ENCODE assay signal across 8 cellular contexts in the genomic region with DNA sequence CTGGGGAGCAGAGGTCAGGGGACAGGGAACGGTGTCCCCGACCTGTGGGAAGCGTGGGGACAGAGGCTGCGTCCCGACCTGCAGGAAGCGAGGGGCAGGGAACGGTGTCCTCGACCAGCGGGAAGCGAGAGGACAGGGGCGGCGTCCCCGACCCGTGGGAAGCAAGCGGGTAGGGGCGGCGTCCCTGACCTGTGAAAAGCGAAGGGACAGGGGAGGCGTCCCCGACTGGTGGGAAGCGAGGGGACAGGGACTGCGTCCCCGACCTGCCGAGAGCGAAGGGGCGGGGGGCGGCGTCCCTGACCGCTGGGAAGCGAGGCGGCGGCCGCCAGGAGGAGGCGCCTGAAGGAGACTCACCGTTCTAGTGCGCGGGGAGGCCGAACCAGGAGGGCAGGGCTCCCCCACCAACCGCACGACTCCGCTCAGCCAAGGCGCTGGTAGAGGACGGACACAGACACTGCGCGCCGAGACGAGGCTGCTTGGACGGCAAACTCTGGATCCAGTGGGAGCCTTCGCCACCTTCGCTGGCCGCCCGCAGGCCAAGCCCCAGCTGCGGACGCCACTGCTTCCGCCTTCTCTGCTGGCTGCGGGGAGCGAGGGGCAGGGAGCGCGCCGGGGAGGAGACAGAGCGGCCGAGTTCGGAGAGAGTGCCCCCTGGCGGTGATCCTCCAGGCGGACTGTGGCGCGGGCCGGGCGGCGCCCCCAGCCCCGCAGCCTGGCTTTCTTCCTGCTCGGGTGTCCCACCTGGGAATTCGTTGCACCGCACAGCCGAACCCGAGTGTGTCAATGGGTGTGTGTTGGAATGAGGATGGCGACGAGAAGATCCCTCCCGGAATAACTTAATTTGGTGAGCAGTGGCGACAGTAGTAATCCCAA. TPM values are rescaled to one million over a fixed set of nuclear protein-coding genes. Genes with fewer than 3 reads are reported as not detected.
A peak's percentile ranks its signal among the peaks of the same experiment; 100 is the strongest.
DNase-seq lines count a peak whose midpoint lies in the region; ATAC-seq and TF ChIP-seq lines count a peak whose summit lies in the region.

A gene with protein sequence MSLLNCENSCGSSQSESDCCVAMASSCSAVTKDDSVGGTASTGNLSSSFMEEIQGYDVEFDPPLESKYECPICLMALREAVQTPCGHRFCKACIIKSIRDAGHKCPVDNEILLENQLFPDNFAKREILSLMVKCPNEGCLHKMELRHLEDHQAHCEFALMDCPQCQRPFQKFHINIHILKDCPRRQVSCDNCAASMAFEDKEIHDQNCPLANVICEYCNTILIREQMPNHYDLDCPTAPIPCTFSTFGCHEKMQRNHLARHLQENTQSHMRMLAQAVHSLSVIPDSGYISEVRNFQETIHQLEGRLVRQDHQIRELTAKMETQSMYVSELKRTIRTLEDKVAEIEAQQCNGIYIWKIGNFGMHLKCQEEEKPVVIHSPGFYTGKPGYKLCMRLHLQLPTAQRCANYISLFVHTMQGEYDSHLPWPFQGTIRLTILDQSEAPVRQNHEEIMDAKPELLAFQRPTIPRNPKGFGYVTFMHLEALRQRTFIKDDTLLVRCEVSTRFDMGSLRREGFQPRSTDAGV (minus strand): TSS at position 579 of the 873 bp plus-strand sequence. CDS start 8,757 bp downstream, outside the sequence.

- peaks cover 27% of the 10 kb centered on the region for H3K4me1 ChIP-seq in DND-41 (ENCODE audit: insufficient read depth, low read length)

- H3K9me3 Mint-ChIP-seq in natural killer cell: no peaks in the 10 kb centered on the region

- peak within 1 kb of the TSS; percentile 81 to 97 for H3K4me3 ChIP-seq in DND-41 (ENCODE audit: low read depth in 1 of 2, low read length in 2 of 2)

- H3K27me3 Mint-ChIP-seq in natural killer cell (ENCODE audit: low read depth in 2 of 2): peaks cover 3 to 11% of the 10 kb centered on the region in 2 donors

- H3K36me3 Mint-ChIP-seq in natural killer cell: no peaks in the 10 kb centered on the region

- intact Hi-C loops in natural killer cell (cut with micrococcal nuclease): loop anchor here (1.0 kb wide), 1 partner anchor 218 kb away; no protein-coding TSS in a partner anchor

- H3K27ac Mint-ChIP-seq in natural killer cell: peak within 1 kb of the TSS; percentile 91 to 94

- no peaks in the 10 kb centered on the region for H3K27me3 ChIP-seq in DND-41 (ENCODE audit: insufficient read depth, low read length, poor library complexity)

- TF ChIP-seq CTCF in DND-41 (IDR thresholded peaks at IDR 0.05; ENCODE audit: borderline replicate concordance, extremely low read depth, low read length, poor library complexity, severe bottlenecking) (peak; percentile 91), natural killer cell (IDR thresholded peaks at IDR 0.05) (peak; percentile 99)

- H3K27ac ChIP-seq in DND-41 (ENCODE audit: low read length): peak within 1 kb of the TSS; percentile 90

- H3K9me3 ChIP-seq in DND-41 (ENCODE audit: insufficient read depth, low read length, severe bottlenecking): no peaks in the 10 kb centered on the region

- ATAC-seq in DND-41 (ENCODE audit: insufficient read depth, low read depth) (peak; percentile 98), GM21619 (IDR thresholded peaks at IDR 0.05; ENCODE audit: unreplicated experiment) (peak; percentile 96), natural killer cell (peak; percentile 93 to 97 (median 96))

- peak within 1 kb of the TSS; percentile 95 for H2AFZ ChIP-seq in DND-41 (ENCODE audit: low read depth, low read length)

- H3K4me2 ChIP-seq in DND-41 (ENCODE audit: insufficient read depth, low read length): peak within 1 kb of the TSS; percentile 78

- DNase-seq in DND-41: peak; percentile 89
- peak; percentile 83 for DNase-seq in RKO (ENCODE audit: low spot score)
- DNase-seq in activated T-helper 1 cell treated with anti-CD3 and anti-CD28 coated beads, Interleukin-2, amount 50 U/mL, for 16 hours (ENCODE audit: low read depth in 1 of 2, low spot score in 1 of 2): peak; percentile 84 to 93
- peak; percentile 75 for DNase-seq in fibroblast of peridontal ligament (ENCODE audit: extremely low read depth)
- peak; percentile 91 for DNase-seq in natural killer cell
- peak; percentile 87 for DNase-seq in stimulated activated naive CD4-positive, alpha-beta T cell treated with Interleukin-2 at 50 U/mL for 16 hours (lab: John Stamatoyannopoulos, UW)

- H3K79me2 ChIP-seq in DND-41 (ENCODE audit: insufficient read depth, low read length): peaks cover 48% of the 10 kb centered on the region

- H3K9ac ChIP-seq in DND-41 (ENCODE audit: low read depth, low read length): peak within 1 kb of the TSS; percentile 84

- peaks cover 32% of the 10 kb centered on the region for H4K20me1 ChIP-seq in DND-41 (ENCODE audit: insufficient read depth, low read length)

- H3K4me3 Mint-ChIP-seq in natural killer cell: peak within 1 kb of the TSS; percentile 99

- TF ChIP-seq EP300 in Ishikawa (IDR thresholded peaks at IDR 0.05; ENCODE audit: borderline replicate concordance): no peak

- peaks cover 39 to 41% of the 10 kb centered on the region in 2 donors for H3K4me1 Mint-ChIP-seq in natural killer cell

- H3K36me3 ChIP-seq in DND-41 (ENCODE audit: insufficient read depth, low read length): peaks cover 13% of the 10 kb centered on the region

- TF ChIP-seq RAD21 in Ishikawa (IDR thresholded peaks at IDR 0.05; ENCODE audit: low read depth): no peak

TF ChIP-seq in Ishikawa, 13 proteins besides CTCF, POLR2A, EP300 and RAD21:
- TF ChIP-seq TAF1 (IDR thresholded peaks at IDR 0.05; ENCODE audit: low read depth) (peak; percentile 86), FOXM1 (IDR thresholded peaks at IDR 0.05; ENCODE audit: borderline replicate concordance, low read depth) (0 out of 2 replicates have a peak, but pooled peaks have one; percentile 27), TCF12 (IDR thresholded peaks at IDR 0.05; ENCODE audit: low read depth) (peak; percentile 69; the same call in 1 of the 2 replicates), CREB1 (IDR thresholded peaks at IDR 0.05; ENCODE audit: low read depth) (no peak), EGR1 (IDR thresholded peaks at IDR 0.05) (no peak), TEAD4 (IDR thresholded peaks at IDR 0.05) (no peak), CEBPB (IDR thresholded peaks at IDR 0.05) (no peak), ZBTB7A (IDR thresholded peaks at IDR 0.05; ENCODE audit: low read depth) (peak; percentile 94), YY1 (IDR thresholded peaks at IDR 0.05; ENCODE audit: low read depth) (peak; percentile 70)
- TF ChIP-seq, protein P1, sequence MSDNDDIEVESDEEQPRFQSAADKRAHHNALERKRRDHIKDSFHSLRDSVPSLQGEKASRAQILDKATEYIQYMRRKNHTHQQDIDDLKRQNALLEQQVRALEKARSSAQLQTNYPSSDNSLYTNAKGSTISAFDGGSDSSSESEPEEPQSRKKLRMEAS (IDR thresholded peaks at IDR 0.05): peak; percentile 53; the same call in 1 of the 2 replicates
- TF ChIP-seq, protein P2, sequence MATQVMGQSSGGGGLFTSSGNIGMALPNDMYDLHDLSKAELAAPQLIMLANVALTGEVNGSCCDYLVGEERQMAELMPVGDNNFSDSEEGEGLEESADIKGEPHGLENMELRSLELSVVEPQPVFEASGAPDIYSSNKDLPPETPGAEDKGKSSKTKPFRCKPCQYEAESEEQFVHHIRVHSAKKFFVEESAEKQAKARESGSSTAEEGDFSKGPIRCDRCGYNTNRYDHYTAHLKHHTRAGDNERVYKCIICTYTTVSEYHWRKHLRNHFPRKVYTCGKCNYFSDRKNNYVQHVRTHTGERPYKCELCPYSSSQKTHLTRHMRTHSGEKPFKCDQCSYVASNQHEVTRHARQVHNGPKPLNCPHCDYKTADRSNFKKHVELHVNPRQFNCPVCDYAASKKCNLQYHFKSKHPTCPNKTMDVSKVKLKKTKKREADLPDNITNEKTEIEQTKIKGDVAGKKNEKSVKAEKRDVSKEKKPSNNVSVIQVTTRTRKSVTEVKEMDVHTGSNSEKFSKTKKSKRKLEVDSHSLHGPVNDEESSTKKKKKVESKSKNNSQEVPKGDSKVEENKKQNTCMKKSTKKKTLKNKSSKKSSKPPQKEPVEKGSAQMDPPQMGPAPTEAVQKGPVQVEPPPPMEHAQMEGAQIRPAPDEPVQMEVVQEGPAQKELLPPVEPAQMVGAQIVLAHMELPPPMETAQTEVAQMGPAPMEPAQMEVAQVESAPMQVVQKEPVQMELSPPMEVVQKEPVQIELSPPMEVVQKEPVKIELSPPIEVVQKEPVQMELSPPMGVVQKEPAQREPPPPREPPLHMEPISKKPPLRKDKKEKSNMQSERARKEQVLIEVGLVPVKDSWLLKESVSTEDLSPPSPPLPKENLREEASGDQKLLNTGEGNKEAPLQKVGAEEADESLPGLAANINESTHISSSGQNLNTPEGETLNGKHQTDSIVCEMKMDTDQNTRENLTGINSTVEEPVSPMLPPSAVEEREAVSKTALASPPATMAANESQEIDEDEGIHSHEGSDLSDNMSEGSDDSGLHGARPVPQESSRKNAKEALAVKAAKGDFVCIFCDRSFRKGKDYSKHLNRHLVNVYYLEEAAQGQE (IDR thresholded peaks at IDR 0.05; ENCODE audit: low read depth): no peak
- TF ChIP-seq, protein P3, sequence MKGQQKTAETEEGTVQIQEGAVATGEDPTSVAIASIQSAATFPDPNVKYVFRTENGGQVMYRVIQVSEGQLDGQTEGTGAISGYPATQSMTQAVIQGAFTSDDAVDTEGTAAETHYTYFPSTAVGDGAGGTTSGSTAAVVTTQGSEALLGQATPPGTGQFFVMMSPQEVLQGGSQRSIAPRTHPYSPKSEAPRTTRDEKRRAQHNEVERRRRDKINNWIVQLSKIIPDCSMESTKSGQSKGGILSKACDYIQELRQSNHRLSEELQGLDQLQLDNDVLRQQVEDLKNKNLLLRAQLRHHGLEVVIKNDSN (IDR thresholded peaks at IDR 0.05): peak; percentile 33; the same call in 1 of the 2 replicates

RNA-seq across cellular contexts. Expression of the gene that starts here (rescaled TPM):
- 10 to 100 TPM; 37.9 to 43.3 (median 40.2) TPM for total RNA-seq in natural killer cell

Comparison
In these comparisons a context has a peak if more than half of its experiments do, and no peak if none do; other contexts are left out.
1. Peak in every context shown above with its lines: DNase-seq, ATAC-seq, H3K4me3 ChIP-seq and H3K27ac ChIP-seq.